In the genomic region with DNA sequence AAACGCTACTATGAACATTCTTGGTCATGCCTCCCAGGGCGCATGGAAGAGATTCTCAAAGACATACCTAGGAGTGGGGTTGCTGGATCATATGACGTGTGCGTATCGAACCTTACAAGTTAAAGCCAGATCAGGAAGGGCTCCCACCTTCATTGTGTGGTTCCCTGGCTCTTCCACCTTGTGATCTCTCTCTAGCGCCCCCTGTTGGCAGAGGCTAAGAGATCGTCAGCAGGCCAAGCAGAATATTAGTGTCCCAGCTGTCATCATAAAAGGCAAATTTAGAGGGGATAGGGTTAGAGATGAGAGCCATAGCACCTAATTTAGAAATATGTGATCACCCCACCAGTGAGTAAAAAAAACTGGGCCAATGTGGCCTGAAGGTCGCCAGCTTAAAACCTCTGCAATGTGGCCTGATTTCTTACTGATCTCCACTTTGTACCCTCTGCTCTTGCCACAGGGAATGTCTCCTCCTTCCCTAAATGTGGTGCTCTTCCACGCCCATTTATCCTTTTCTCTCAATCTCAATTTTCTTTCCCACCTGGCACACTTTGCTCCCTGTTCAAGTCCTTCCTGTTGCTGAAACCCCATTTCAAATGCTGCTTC, we compare ENCODE assay signal across 1 cellular context.
TF ChIP-seq lines count a peak whose summit lies in the region.

No MANE protein-coding gene starts in this region.

TF ChIP-seq in GM23338, 12 proteins besides CTCF, POLR2A, EP300 and RAD21:
- TF ChIP-seq, protein P1, sequence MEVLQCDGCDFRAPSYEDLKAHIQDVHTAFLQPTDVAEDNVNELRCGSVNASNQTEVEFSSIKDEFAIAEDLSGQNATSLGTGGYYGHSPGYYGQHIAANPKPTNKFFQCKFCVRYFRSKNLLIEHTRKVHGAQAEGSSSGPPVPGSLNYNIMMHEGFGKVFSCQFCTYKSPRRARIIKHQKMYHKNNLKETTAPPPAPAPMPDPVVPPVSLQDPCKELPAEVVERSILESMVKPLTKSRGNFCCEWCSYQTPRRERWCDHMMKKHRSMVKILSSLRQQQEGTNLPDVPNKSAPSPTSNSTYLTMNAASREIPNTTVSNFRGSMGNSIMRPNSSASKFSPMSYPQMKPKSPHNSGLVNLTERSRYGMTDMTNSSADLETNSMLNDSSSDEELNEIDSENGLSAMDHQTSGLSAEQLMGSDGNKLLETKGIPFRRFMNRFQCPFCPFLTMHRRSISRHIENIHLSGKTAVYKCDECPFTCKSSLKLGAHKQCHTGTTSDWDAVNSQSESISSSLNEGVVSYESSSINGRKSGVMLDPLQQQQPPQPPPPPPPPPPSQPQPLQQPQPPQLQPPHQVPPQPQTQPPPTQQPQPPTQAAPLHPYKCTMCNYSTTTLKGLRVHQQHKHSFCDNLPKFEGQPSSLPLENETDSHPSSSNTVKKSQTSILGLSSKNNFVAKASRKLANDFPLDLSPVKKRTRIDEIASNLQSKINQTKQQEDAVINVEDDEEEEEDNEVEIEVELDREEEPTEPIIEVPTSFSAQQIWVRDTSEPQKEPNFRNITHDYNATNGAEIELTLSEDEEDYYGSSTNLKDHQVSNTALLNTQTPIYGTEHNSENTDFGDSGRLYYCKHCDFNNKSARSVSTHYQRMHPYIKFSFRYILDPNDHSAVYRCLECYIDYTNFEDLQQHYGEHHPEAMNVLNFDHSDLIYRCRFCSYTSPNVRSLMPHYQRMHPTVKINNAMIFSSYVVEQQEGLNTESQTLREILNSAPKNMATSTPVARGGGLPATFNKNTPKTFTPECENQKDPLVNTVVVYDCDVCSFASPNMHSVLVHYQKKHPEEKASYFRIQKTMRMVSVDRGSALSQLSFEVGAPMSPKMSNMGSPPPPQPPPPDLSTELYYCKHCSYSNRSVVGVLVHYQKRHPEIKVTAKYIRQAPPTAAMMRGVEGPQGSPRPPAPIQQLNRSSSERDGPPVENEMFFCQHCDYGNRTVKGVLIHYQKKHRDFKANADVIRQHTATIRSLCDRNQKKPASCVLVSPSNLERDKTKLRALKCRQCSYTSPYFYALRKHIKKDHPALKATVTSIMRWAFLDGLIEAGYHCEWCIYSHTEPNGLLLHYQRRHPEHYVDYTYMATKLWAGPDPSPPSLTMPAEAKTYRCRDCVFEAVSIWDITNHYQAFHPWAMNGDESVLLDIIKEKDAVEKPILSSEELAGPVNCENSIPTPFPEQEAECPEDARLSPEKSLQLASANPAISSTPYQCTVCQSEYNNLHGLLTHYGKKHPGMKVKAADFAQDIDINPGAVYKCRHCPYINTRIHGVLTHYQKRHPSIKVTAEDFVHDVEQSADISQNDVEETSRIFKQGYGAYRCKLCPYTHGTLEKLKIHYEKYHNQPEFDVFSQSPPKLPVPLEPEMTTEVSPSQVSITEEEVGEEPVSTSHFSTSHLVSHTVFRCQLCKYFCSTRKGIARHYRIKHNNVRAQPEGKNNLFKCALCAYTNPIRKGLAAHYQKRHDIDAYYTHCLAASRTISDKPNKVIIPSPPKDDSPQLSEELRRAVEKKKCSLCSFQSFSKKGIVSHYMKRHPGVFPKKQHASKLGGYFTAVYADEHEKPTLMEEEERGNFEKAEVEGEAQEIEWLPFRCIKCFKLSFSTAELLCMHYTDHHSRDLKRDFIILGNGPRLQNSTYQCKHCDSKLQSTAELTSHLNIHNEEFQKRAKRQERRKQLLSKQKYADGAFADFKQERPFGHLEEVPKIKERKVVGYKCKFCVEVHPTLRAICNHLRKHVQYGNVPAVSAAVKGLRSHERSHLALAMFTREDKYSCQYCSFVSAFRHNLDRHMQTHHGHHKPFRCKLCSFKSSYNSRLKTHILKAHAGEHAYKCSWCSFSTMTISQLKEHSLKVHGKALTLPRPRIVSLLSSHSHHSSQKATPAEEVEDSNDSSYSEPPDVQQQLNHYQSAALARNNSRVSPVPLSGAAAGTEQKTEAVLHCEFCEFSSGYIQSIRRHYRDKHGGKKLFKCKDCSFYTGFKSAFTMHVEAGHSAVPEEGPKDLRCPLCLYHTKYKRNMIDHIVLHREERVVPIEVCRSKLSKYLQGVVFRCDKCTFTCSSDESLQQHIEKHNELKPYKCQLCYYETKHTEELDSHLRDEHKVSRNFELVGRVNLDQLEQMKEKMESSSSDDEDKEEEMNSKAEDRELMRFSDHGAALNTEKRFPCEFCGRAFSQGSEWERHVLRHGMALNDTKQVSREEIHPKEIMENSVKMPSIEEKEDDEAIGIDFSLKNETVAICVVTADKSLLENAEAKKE (CRISPR knock-in tag; IDR thresholded peaks at IDR 0.05) = no peak
- TF ChIP-seq CREB1 (CRISPR knock-in tag; IDR thresholded peaks at IDR 0.05; ENCODE audit: low read depth) = peak; percentile 36; the same call in 1 of the 2 replicates
